ENCODE assay signal across 2 cellular contexts in genomic region chr16:48628359-48628985, GRCh38.
TF ChIP-seq lines count a peak whose summit lies in the region.

No MANE protein-coding gene starts in this region.

TF ChIP-seq in HepG2, 621 proteins besides CTCF, POLR2A, EP300 and RAD21 (continues in another document):
- peak; percentile 93 for TF ChIP-seq SIX1 (CRISPR knock-in tag; IDR thresholded peaks at IDR 0.05; ENCODE audit: borderline replicate concordance)
- no peak for TF ChIP-seq ETV5 (CRISPR knock-in tag; IDR thresholded peaks at IDR 0.05; ENCODE audit: borderline replicate concordance)
- TF ChIP-seq PHF21A (CRISPR knock-in tag; IDR thresholded peaks at IDR 0.05), result 0 out of 2 replicates have a peak, but pooled peaks have one; percentile 49
- 0 out of 2 replicates have a peak, but pooled peaks have one; percentile 31 for TF ChIP-seq ZNF607 (CRISPR knock-in tag; IDR thresholded peaks at IDR 0.05; ENCODE audit: borderline replicate concordance)
- no peak for TF ChIP-seq ZNF503 (CRISPR knock-in tag; IDR thresholded peaks at IDR 0.05)
- peak; percentile 38; the same call in 1 of the 2 replicates for TF ChIP-seq PAXIP1 (CRISPR knock-in tag; conservative IDR thresholded peaks at IDR 0.05)
- TF ChIP-seq NRL (CRISPR knock-in tag; IDR thresholded peaks at IDR 0.05; ENCODE audit: borderline replicate concordance), result 0 out of 2 replicates have a peak, but pooled peaks have one; percentile 20
- TF ChIP-seq RARA (CRISPR knock-in tag; IDR thresholded peaks at IDR 0.05), result peak; percentile 33
- TF ChIP-seq AKAP8 (CRISPR knock-in tag; IDR thresholded peaks at IDR 0.05), result no peak
- TF ChIP-seq KDM6A (CRISPR knock-in tag; IDR thresholded peaks at IDR 0.05; ENCODE audit: low read depth), result no peak
- peak; percentile 76; the same call in 1 of the 2 replicates for TF ChIP-seq ZNF572 (CRISPR knock-in tag; IDR thresholded peaks at IDR 0.05)
- TF ChIP-seq PPARG (CRISPR knock-in tag; conservative IDR thresholded peaks at IDR 0.05), result peak; percentile 78
- TF ChIP-seq, protein P1, sequence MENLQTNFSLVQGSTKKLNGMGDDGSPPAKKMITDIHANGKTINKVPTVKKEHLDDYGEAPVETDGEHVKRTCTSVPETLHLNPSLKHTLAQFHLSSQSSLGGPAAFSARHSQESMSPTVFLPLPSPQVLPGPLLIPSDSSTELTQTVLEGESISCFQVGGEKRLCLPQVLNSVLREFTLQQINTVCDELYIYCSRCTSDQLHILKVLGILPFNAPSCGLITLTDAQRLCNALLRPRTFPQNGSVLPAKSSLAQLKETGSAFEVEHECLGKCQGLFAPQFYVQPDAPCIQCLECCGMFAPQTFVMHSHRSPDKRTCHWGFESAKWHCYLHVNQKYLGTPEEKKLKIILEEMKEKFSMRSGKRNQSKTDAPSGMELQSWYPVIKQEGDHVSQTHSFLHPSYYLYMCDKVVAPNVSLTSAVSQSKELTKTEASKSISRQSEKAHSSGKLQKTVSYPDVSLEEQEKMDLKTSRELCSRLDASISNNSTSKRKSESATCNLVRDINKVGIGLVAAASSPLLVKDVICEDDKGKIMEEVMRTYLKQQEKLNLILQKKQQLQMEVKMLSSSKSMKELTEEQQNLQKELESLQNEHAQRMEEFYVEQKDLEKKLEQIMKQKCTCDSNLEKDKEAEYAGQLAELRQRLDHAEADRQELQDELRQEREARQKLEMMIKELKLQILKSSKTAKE (CRISPR knock-in tag; IDR thresholded peaks at IDR 0.05; ENCODE audit: borderline replicate concordance), result peak; percentile 53; the same call in 1 of the 2 replicates
- no peak for TF ChIP-seq ZNF430 (CRISPR knock-in tag; IDR thresholded peaks at IDR 0.05)
- TF ChIP-seq, protein P2, sequence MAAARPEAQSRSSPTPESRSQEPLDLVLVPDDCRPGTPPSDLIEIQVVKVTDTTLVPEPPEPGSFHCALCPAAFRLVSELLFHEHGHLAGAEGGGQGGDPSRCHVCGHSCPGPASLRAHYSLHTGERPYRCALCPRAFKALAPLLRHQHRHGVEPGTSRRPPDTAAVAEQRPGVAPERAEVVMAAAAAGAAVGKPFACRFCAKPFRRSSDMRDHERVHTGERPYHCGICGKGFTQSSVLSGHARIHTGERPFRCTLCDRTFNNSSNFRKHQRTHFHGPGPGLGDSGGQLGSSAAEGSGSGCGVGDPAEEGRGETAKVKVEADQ (CRISPR knock-in tag; IDR thresholded peaks at IDR 0.05; ENCODE audit: borderline replicate concordance), result 0 out of 2 replicates have a peak, but pooled peaks have one; percentile 34
- peak; percentile 65 for TF ChIP-seq ZFX (CRISPR knock-in tag; IDR thresholded peaks at IDR 0.05; ENCODE audit: low read depth)
- no peak for TF ChIP-seq ZBTB7A (CRISPR knock-in tag; IDR thresholded peaks at IDR 0.05)
- TF ChIP-seq ZNF513 (CRISPR knock-in tag; conservative IDR thresholded peaks at IDR 0.05), result no peak
- 0 out of 2 replicates have a peak, but pooled peaks have one; percentile 15 for TF ChIP-seq ZNF556 (CRISPR knock-in tag; IDR thresholded peaks at IDR 0.05; ENCODE audit: borderline replicate concordance)

TF ChIP-seq in H1, 55 proteins besides CTCF, POLR2A, EP300 and RAD21:
- no peak for TF ChIP-seq HDAC6 (IDR thresholded peaks at IDR 0.05; ENCODE audit: low read depth, low read length)
- TF ChIP-seq TAF1 (IDR thresholded peaks at IDR 0.05; ENCODE audit: low read depth, low read length), result no peak
- no peak for TF ChIP-seq YY1 (IDR thresholded peaks at IDR 0.05; ENCODE audit: low read depth, low read length)
- no peak for TF ChIP-seq GTF2F1 (IDR thresholded peaks at IDR 0.05; ENCODE audit: borderline replicate concordance, low read depth, low read length)
- TF ChIP-seq TEAD4 (IDR thresholded peaks at IDR 0.05; ENCODE audit: low read depth, low read length), result no peak
- no peak for TF ChIP-seq BACH1 (IDR thresholded peaks at IDR 0.05; ENCODE audit: low read length)
- TF ChIP-seq CBX5 (IDR thresholded peaks at IDR 0.05; ENCODE audit: low read depth, low read length), result no peak
- no peak for TF ChIP-seq RBBP5 (IDR thresholded peaks at IDR 0.05; ENCODE audit: borderline replicate concordance, low read depth, low read length)
- no peak for TF ChIP-seq POU5F1 (IDR thresholded peaks at IDR 0.05; ENCODE audit: low read depth, low read length)
- TF ChIP-seq, protein P3, sequence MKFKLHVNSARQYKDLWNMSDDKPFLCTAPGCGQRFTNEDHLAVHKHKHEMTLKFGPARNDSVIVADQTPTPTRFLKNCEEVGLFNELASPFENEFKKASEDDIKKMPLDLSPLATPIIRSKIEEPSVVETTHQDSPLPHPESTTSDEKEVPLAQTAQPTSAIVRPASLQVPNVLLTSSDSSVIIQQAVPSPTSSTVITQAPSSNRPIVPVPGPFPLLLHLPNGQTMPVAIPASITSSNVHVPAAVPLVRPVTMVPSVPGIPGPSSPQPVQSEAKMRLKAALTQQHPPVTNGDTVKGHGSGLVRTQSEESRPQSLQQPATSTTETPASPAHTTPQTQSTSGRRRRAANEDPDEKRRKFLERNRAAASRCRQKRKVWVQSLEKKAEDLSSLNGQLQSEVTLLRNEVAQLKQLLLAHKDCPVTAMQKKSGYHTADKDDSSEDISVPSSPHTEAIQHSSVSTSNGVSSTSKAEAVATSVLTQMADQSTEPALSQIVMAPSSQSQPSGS (IDR thresholded peaks at IDR 0.05; ENCODE audit: low read length), result no peak
- TF ChIP-seq KDM5A (IDR thresholded peaks at IDR 0.05; ENCODE audit: low read length), result no peak
- TF ChIP-seq JUN (IDR thresholded peaks at IDR 0.05; ENCODE audit: low read depth, low read length), result no peak
- TF ChIP-seq NRF1 (IDR thresholded peaks at IDR 0.05; ENCODE audit: low read depth, low read length), result no peak
